In genomic region chr5:126477681-126478117, GRCh38 we compare ENCODE assay signal across 11 cellular contexts. TPM values are rescaled to one million over a fixed set of nuclear protein-coding genes. Genes with fewer than 3 reads are reported as not detected.
A peak's percentile ranks its signal among the peaks of the same experiment; 100 is the strongest.
DNase-seq lines count a peak whose midpoint lies in the region; ATAC-seq and TF ChIP-seq lines count a peak whose summit lies in the region.
"Had no signal": no experiment of that assay in that cellular context is flagged by ENCODE, and none has a peak within 500 bp of the region (broad histone marks: within the 10 kb centered on the region; RNA-seq: fewer than 3 reads in every experiment).

No MANE protein-coding gene starts in this region.

- H3K4me1 ChIP-seq in esophagus (ENCODE audit: control insufficient read depth in 2 of 2, insufficient read depth in 2 of 2, low read length in 1 of 2) (no peaks in the 10 kb centered on the region), osteoblast (ENCODE audit: insufficient read depth, low read length) (peaks cover 26% of the 10 kb centered on the region)

- peak overlapping the region; percentile 65 for H3K27ac ChIP-seq in esophagus (ENCODE audit: low read depth in 2 of 2, low read length in 1 of 2)
- peak overlapping the region; percentile 79 for H3K27ac ChIP-seq in osteoblast (ENCODE audit: low read depth, low read length)

- H3K36me3 ChIP-seq in esophagus (ENCODE audit: control insufficient read depth in 2 of 2, insufficient read depth in 2 of 2, low read length in 1 of 2), result peaks cover 0 to 7% of the 10 kb centered on the region in 2 donors
- peaks cover 71% of the 10 kb centered on the region for H3K36me3 ChIP-seq in osteoblast (ENCODE audit: insufficient read depth, low read length)

- no peaks in the 10 kb centered on the region for H3K27me3 Mint-ChIP-seq in type B pancreatic cell
- H3K27me3 Mint-ChIP-seq: activated naive CD4-positive, alpha-beta T cell treated with anti-CD3 and anti-CD28 coated beads, Interleukin-2, amount 10 ng/mL, durations not matched to agents 7 days and 5 days; CD4-positive, alpha-beta memory T cell had no signal

- peaks cover 2% of the 10 kb centered on the region for H3K79me2 ChIP-seq in osteoblast (ENCODE audit: insufficient read depth, low read length)

- peak overlapping the region; percentile 11 for H3K4me3 Mint-ChIP-seq in type B pancreatic cell
- H3K4me3 Mint-ChIP-seq: activated naive CD4-positive, alpha-beta T cell treated with anti-CD3 and anti-CD28 coated beads, Interleukin-2, amount 10 ng/mL, durations not matched to agents 7 days and 5 days; CD4-positive, alpha-beta memory T cell had no signal

- peaks cover 15% of the 10 kb centered on the region for H3K4me1 Mint-ChIP-seq in type B pancreatic cell (ENCODE audit: unreplicated experiment)
- H3K4me1 Mint-ChIP-seq: activated naive CD4-positive, alpha-beta T cell treated with anti-CD3 and anti-CD28 coated beads, Interleukin-2, amount 10 ng/mL, durations not matched to agents 7 days and 5 days; CD4-positive, alpha-beta memory T cell had no signal

- no peaks in the 10 kb centered on the region for H3K9me3 Mint-ChIP-seq in type B pancreatic cell
- H3K9me3 Mint-ChIP-seq: activated naive CD4-positive, alpha-beta T cell treated with anti-CD3 and anti-CD28 coated beads, Interleukin-2, amount 10 ng/mL, durations not matched to agents 7 days and 5 days; CD4-positive, alpha-beta memory T cell had no signal

- H3K27ac Mint-ChIP-seq in type B pancreatic cell, result no peak overlapping the region
- H3K27ac Mint-ChIP-seq: activated naive CD4-positive, alpha-beta T cell treated with anti-CD3 and anti-CD28 coated beads, Interleukin-2, amount 10 ng/mL, durations not matched to agents 7 days and 5 days had no signal

- no peaks in the 10 kb centered on the region for H4K20me1 ChIP-seq in osteoblast (ENCODE audit: insufficient read depth, low read length)

- intact Hi-C loops in left cardiac atrium (cut with DNase I), result no loop called here

- H3K27me3 ChIP-seq in esophagus (ENCODE audit: control insufficient read depth in 1 of 2, insufficient read depth in 2 of 2, low read length in 2 of 2), result no peaks in the 10 kb centered on the region
- no peaks in the 10 kb centered on the region for H3K27me3 ChIP-seq in osteoblast (ENCODE audit: insufficient read depth, low read length)

- peaks cover 21% of the 10 kb centered on the region for H3K36me3 Mint-ChIP-seq in type B pancreatic cell

- H2AFZ ChIP-seq in osteoblast (ENCODE audit: low read length), result no peak overlapping the region

- peak overlapping the region; percentile 68 for H3K4me2 ChIP-seq in osteoblast (ENCODE audit: insufficient read depth, low read length)

- peak; percentile 90 for ATAC-seq in SK-N-SH treated with all-trans-retinoic acid at 6 μM for 48 hours
- ATAC-seq in left cardiac atrium, result no peak

- H3K9me3 ChIP-seq in esophagus (ENCODE audit: control insufficient read depth in 2 of 2, insufficient read depth in 1 of 2, low read depth in 1 of 2, low read length in 1 of 2) (no peaks in the 10 kb centered on the region), osteoblast (ENCODE audit: low read depth, low read length) (no peaks in the 10 kb centered on the region)

- 28 to 63% methylated on average over 4 of the region's 4 CpGs for whole genome bisulfite sequencing in esophagus, 2 donors

- H3K4me3 ChIP-seq in esophagus (ENCODE audit: low read depth in 1 of 2, low read length in 2 of 2) (no peak overlapping the region), osteoblast (ENCODE audit: insufficient read depth, low read length) (peak overlapping the region; percentile 42)

- TF ChIP-seq CTCF in osteoblast (IDR thresholded peaks at IDR 0.05; ENCODE audit: extremely low read depth, low read depth, low read length), result no peak
- TF ChIP-seq CTCF in type B pancreatic cell (conservative IDR thresholded peaks at IDR 0.05), result no peak

- DNase-seq in osteoblast (ENCODE audit: insufficient read length, low spot score, missing footprints) (peak; percentile 65), type B pancreatic cell (ENCODE audit: extremely low spot score, unreplicated experiment) (no peak), DMS53 treated with DMSO at 0.1 percent for 48 hours (lab: John Stamatoyannopoulos, UW; ENCODE audit: unreplicated experiment) (no peak), NCI-H774 (lab: John Stamatoyannopoulos, UW) (no peak), NCI-H2196 (lab: John Stamatoyannopoulos, UW; ENCODE audit: unreplicated experiment) (no peak), left cardiac atrium (no peak)
- DNase-seq: activated naive CD4-positive, alpha-beta T cell treated with anti-CD3 and anti-CD28 coated beads, Interleukin-2, amount 10 ng/mL, durations not matched to agents 7 days and 5 days; CD4-positive, alpha-beta memory T cell; stimulated activated CD4-positive, alpha-beta T cell treated with anti-CD3 and anti-CD28 coated beads, Interleukin-2, amount 100 ng/mL, for 48 hours had no signal

TF ChIP-seq in SK-N-SH treated with all-trans-retinoic acid at 6 μM for 48 hours, 23 proteins besides CTCF, POLR2A, EP300 and RAD21:
- TF ChIP-seq PPARA (CRISPR knock-in tag; IDR thresholded peaks at IDR 0.05; ENCODE audit: borderline replicate concordance) (no peak), ISL1 (CRISPR knock-in tag; IDR thresholded peaks at IDR 0.05) (peak; percentile 72)
TF ChIP-seq in SK-N-SH treated with all-trans-retinoic acid at 6 μM for 48 hours: peak in this region for 1.

RNA-seq across cellular contexts. Expression of gene GRAMD2B, which starts 54.5 kb away (rescaled TPM):
- polyA plus RNA-seq in esophagus, result 10 to 100 TPM in 1 of 2 donors, 1 to 10 TPM in 1; 6.0 to 10.9 TPM
- total RNA-seq in osteoblast (89.8 and 94.6 TPM in 2 replicates), type B pancreatic cell (ENCODE audit: low replicate concordance) (18.3 and 21.5 TPM in 2 replicates), left cardiac atrium (10 to 100 TPM; 20.8 to 32.7 TPM)
